Comparison of ENCODE assay signal across 8 cellular contexts in genomic region chr11:694563-695331, GRCh38. TPM values are rescaled to one million over a fixed set of nuclear protein-coding genes. Genes with fewer than 3 reads are reported as not detected.
DNase-seq lines count a peak whose midpoint lies in the region; ATAC-seq and TF ChIP-seq lines count a peak whose summit lies in the region.

Gene DEAF1 (minus strand): TSS chr11:695222. CDS start chr11:695047, 175 bp downstream.

- H3K36me3 Mint-ChIP-seq in GM23338 (ENCODE audit: low read depth) = peaks cover 14% of the 10 kb centered on the region
- H3K36me3 Mint-ChIP-seq in activated T-helper 2 cell treated with anti-CD3 and anti-CD28 coated beads, Interferon-gamma antibody, Interleukin-2, Interleukin-4, amounts not matched to agents 10 μg/mL and 5 μg/mL and 100 μg/mL, durations not matched to agents 14 hours and 24 hours and 36 hours (ENCODE audit: low read depth) = peaks cover 23% of the 10 kb centered on the region
- H3K36me3 Mint-ChIP-seq in naive thymus-derived CD8-positive, alpha-beta T cell = peaks cover 0 to 8% (median 4%) of the 10 kb centered on the region in 3 donors

- H3K9me2 ChIP-seq in GM23338 (ENCODE audit: insufficient read depth) = no peaks in the 10 kb centered on the region

- peak; percentile 76 for ATAC-seq in GM23338
- ATAC-seq in naive thymus-derived CD8-positive, alpha-beta T cell = peak; percentile 75 to 78

- H2AFZ ChIP-seq in GM23338 = peak within 1 kb of the TSS; percentile 90

- peaks cover 45% of the 10 kb centered on the region for H3K79me2 ChIP-seq in GM23338 (replicated peaks; ENCODE audit: insufficient read depth)

- POLR2A ChIA-PET in naive thymus-derived CD8-positive, alpha-beta T cell (lab: Charles Lee) = interaction anchor here (0.5 to 8.7 kb wide), 18 partner anchors 10 to 488 kb away, joined by 3 to 109 read pairs (median 4); partner anchors contain the start of genes BET1L, EPS8L2, IRF7 and PHRF1

- H3K27ac Mint-ChIP-seq in GM23338 = peak within 1 kb of the TSS; percentile 98
- H3K27ac Mint-ChIP-seq in activated T-helper 2 cell treated with anti-CD3 and anti-CD28 coated beads, Interferon-gamma antibody, Interleukin-2, Interleukin-4, amounts not matched to agents 10 μg/mL and 5 μg/mL and 100 μg/mL, durations not matched to agents 14 hours and 24 hours and 36 hours = peak within 1 kb of the TSS; percentile 89
- H3K27ac Mint-ChIP-seq in naive thymus-derived CD8-positive, alpha-beta T cell = peak within 1 kb of the TSS; percentile 89 to 99 (median 96)

- peaks cover 4% of the 10 kb centered on the region; the same call in 2 of the 3 replicates for H3K9me3 Mint-ChIP-seq in GM23338
- H3K9me3 Mint-ChIP-seq in activated T-helper 2 cell treated with anti-CD3 and anti-CD28 coated beads, Interferon-gamma antibody, Interleukin-2, Interleukin-4, amounts not matched to agents 10 μg/mL and 5 μg/mL and 100 μg/mL, durations not matched to agents 14 hours and 24 hours and 36 hours = no peaks in the 10 kb centered on the region
- H3K9me3 Mint-ChIP-seq in naive thymus-derived CD8-positive, alpha-beta T cell = no peaks in the 10 kb centered on the region

- TF ChIP-seq CTCF in GM23338 (conservative IDR thresholded peaks at IDR 0.05; ENCODE audit: low read depth in 2 of 2) (no peak), fibroblast of mammary gland (conservative IDR thresholded peaks at IDR 0.05; ENCODE audit: control insufficient read depth, insufficient read depth, low read depth, low read length) (no peak)

- peaks cover 28% of the 10 kb centered on the region for H3F3A ChIP-seq in GM23338 (replicated peaks; ENCODE audit: low read depth)

- H3K27ac ChIP-seq in GM23338 (ENCODE audit: low read depth) = peak within 1 kb of the TSS; percentile 94

- H3K4me3 Mint-ChIP-seq in GM23338 = peak within 1 kb of the TSS; percentile 82
- peak within 1 kb of the TSS; percentile 86 for H3K4me3 Mint-ChIP-seq in activated T-helper 2 cell treated with anti-CD3 and anti-CD28 coated beads, Interferon-gamma antibody, Interleukin-2, Interleukin-4, amounts not matched to agents 10 μg/mL and 5 μg/mL and 100 μg/mL, durations not matched to agents 14 hours and 24 hours and 36 hours (ENCODE audit: low read depth)
- H3K4me3 Mint-ChIP-seq in naive thymus-derived CD8-positive, alpha-beta T cell = peak within 1 kb of the TSS; percentile 83 to 93 (median 86)

- H3K4me3 ChIP-seq in GM23338 = peak within 1 kb of the TSS; percentile 97
- H3K4me3 ChIP-seq in fibroblast of mammary gland (ENCODE audit: control insufficient read depth, low read depth, low read length) = peak within 1 kb of the TSS; percentile 82

- H3K27me3 Mint-ChIP-seq in GM23338 (ENCODE audit: insufficient read depth, low read depth, poor library complexity) = peaks cover 22% of the 10 kb centered on the region
- H3K27me3 Mint-ChIP-seq in activated T-helper 2 cell treated with anti-CD3 and anti-CD28 coated beads, Interferon-gamma antibody, Interleukin-2, Interleukin-4, amounts not matched to agents 10 μg/mL and 5 μg/mL and 100 μg/mL, durations not matched to agents 14 hours and 24 hours and 36 hours (ENCODE audit: low read depth) = no peaks in the 10 kb centered on the region
- H3K27me3 Mint-ChIP-seq in naive thymus-derived CD8-positive, alpha-beta T cell = no peaks in the 10 kb centered on the region

- H3K27me3 ChIP-seq in GM23338 (ENCODE audit: insufficient read depth) = no peaks in the 10 kb centered on the region

- H3K4me1 Mint-ChIP-seq in GM23338 = peaks cover 36% of the 10 kb centered on the region
- H3K4me1 Mint-ChIP-seq in activated T-helper 2 cell treated with anti-CD3 and anti-CD28 coated beads, Interferon-gamma antibody, Interleukin-2, Interleukin-4, amounts not matched to agents 10 μg/mL and 5 μg/mL and 100 μg/mL, durations not matched to agents 14 hours and 24 hours and 36 hours (ENCODE audit: low read depth) = peaks cover 49% of the 10 kb centered on the region
- H3K4me1 Mint-ChIP-seq in naive thymus-derived CD8-positive, alpha-beta T cell = peaks cover 32 to 66% (median 54%) of the 10 kb centered on the region in 4 donors

- intact Hi-C loops in activated T-helper 2 cell treated with anti-CD3 and anti-CD28 coated beads, Interferon-gamma antibody, Interleukin-2, Interleukin-4, amounts not matched to agents 10 μg/mL and 5 μg/mL and 100 μg/mL, durations not matched to agents 14 hours and 24 hours and 36 hours (cut with micrococcal nuclease) = loop anchor here (1.0 kb wide), 1 partner anchor 83 kb away; the partner anchor contains the start of gene GATD1

- peak; percentile 98 for DNase-seq in Daoy (ENCODE audit: low read depth)
- DNase-seq in GM23338 (ENCODE audit: low spot score) = peak; percentile 97
- DNase-seq in LHCN-M2 (ENCODE audit: low read depth) = peak; percentile 94
- peak; percentile 94 for DNase-seq in RPMI8226
- DNase-seq in activated T-helper 2 cell treated with anti-CD3 and anti-CD28 coated beads, Interferon-gamma antibody, Interleukin-2, Interleukin-4, amounts not matched to agents 10 μg/mL and 5 μg/mL and 100 μg/mL, durations not matched to agents 14 hours and 24 hours and 36 hours (ENCODE audit: low spot score) = peak; percentile 99
- DNase-seq in fibroblast of mammary gland (ENCODE audit: low read depth) = peak; percentile 96
- peak in 9 of 10 donors; percentile 98 to 100 (median 99) for DNase-seq in naive thymus-derived CD8-positive, alpha-beta T cell
- peak; percentile 98 to 99 (median 99) for DNase-seq in stimulated activated naive CD4-positive, alpha-beta T cell (lab: John Stamatoyannopoulos, UW)

- H3K4me1 ChIP-seq in GM23338 (ENCODE audit: insufficient read depth) = peaks cover 21% of the 10 kb centered on the region

- no peaks in the 10 kb centered on the region for H3K36me3 ChIP-seq in GM23338 (ENCODE audit: insufficient read depth)

- H3K4me2 ChIP-seq in GM23338 = peak within 1 kb of the TSS; percentile 85

- H4K20me1 ChIP-seq in GM23338 (replicated peaks; ENCODE audit: insufficient read depth) = peaks cover 9% of the 10 kb centered on the region

TF ChIP-seq in GM23338, 12 proteins besides CTCF, POLR2A, EP300 and RAD21 (continues in another document):
- TF ChIP-seq REST (IDR thresholded peaks at IDR 0.05; ENCODE audit: unreplicated experiment) = no peak
- TF ChIP-seq CREB1 (CRISPR knock-in tag; IDR thresholded peaks at IDR 0.05; ENCODE audit: low read depth) = no peak
- TF ChIP-seq, protein P1, sequence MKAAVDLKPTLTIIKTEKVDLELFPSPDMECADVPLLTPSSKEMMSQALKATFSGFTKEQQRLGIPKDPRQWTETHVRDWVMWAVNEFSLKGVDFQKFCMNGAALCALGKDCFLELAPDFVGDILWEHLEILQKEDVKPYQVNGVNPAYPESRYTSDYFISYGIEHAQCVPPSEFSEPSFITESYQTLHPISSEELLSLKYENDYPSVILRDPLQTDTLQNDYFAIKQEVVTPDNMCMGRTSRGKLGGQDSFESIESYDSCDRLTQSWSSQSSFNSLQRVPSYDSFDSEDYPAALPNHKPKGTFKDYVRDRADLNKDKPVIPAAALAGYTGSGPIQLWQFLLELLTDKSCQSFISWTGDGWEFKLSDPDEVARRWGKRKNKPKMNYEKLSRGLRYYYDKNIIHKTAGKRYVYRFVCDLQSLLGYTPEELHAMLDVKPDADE (IDR thresholded peaks at IDR 0.05) = no peak
- TF ChIP-seq NANOG (IDR thresholded peaks at IDR 0.05; ENCODE audit: borderline replicate concordance) = no peak
- TF ChIP-seq ZNF331 (CRISPR knock-in tag; IDR thresholded peaks at IDR 0.05; ENCODE audit: low read depth) = no peak
- TF ChIP-seq EZH2phosphoT487 (IDR thresholded peaks at IDR 0.05; ENCODE audit: unreplicated experiment) = no peak
- no peak for TF ChIP-seq ZNF114 (CRISPR knock-in tag; IDR thresholded peaks at IDR 0.05)
- TF ChIP-seq JUNB (IDR thresholded peaks at IDR 0.05; ENCODE audit: unreplicated experiment) = no peak
- no peak for TF ChIP-seq STAT1 (IDR thresholded peaks at IDR 0.05; ENCODE audit: unreplicated experiment)
- no peak for TF ChIP-seq POLR2AphosphoS5 (IDR thresholded peaks at IDR 0.05; ENCODE audit: low read depth)

RNA-seq across cellular contexts. Expression of gene DEAF1, which starts in this region (rescaled TPM):
- 21.7 and 25.5 TPM in 2 replicates for total RNA-seq in Daoy (2014; rRNA removed; shearing (Covaris generic))
- total RNA-seq in GM23338 (2014; rRNA removed; shearing (Covaris generic)) = 33.5 and 42.6 TPM in 2 replicates
- 47.8 and 49.3 TPM in 2 replicates for polyA plus RNA-seq in GM23338 (2016; fragmentation: Nextera tagmentation; extraction: Ambion mirVana)
- total RNA-seq in LHCN-M2 (2014; rRNA removed) = 30.2 and 39.4 TPM in 2 replicates
- polyA plus RNA-seq in LHCN-M2 (2012) = 26.4 TPM
- 61.2 and 72.0 TPM in 2 replicates for total RNA-seq in activated T-helper 2 cell treated with anti-CD3 and anti-CD28 coated beads, Interferon-gamma antibody, Interleukin-2, Interleukin-4, amounts not matched to agents 10 μg/mL and 5 μg/mL and 100 μg/mL, durations not matched to agents 14 hours and 24 hours and 36 hours
- total RNA-seq in naive thymus-derived CD8-positive, alpha-beta T cell = 10 to 100 TPM; 46.5 to 51.0 TPM
- polyA plus RNA-seq in naive thymus-derived CD8-positive, alpha-beta T cell = 10 to 100 TPM; 27.0 to 58.2 (median 27.9) TPM

Comparison
In these comparisons a context has a peak if more than half of its experiments do, and no peak if none do; other contexts are left out.
1. Peak in every context shown above with its lines: DNase-seq, ATAC-seq, H3K4me3 ChIP-seq and H3K27ac ChIP-seq.